Comparison of ENCODE assay signal across 29 cellular contexts in genomic region chr3:123075359-123075758, GRCh38. TPM values are rescaled to one million over a fixed set of nuclear protein-coding genes. Genes with fewer than 3 reads are reported as not detected.
DNase-seq lines count a peak whose midpoint lies in the region; ATAC-seq and TF ChIP-seq lines count a peak whose summit lies in the region.
"Had no signal": no experiment of that assay in that cellular context is flagged by ENCODE, and none has a peak within 500 bp of the region (broad histone marks: within the 10 kb centered on the region; RNA-seq: fewer than 3 reads in every experiment).

No MANE protein-coding gene starts in this region.

- no peak for TF ChIP-seq POLR2A in sigmoid colon (IDR thresholded peaks at IDR 0.05)

- no peak for DNase-seq in activated naive CD4-positive, alpha-beta T cell treated with anti-CD3 and anti-CD28 coated beads, Interleukin-2, amount 50 U/mL, for 72 hours (ENCODE audit: low spot score in 2 of 2)
- no peak for DNase-seq in activated naive CD4-positive, alpha-beta T cell treated with anti-CD3 and anti-CD28 coated beads, Interleukin-2, amount 50 U/mL, for 16 hours
- DNase-seq in OCI-M1 (lab: John Stamatoyannopoulos, UW) (peak; percentile 24), chondrocyte (ENCODE audit: low spot score) (no peak), sigmoid colon (no peak), NCI-H146 treated with DMSO at 0.1 percent for 48 hours (lab: John Stamatoyannopoulos, UW; ENCODE audit: unreplicated experiment) (no peak), left colon (no peak)
- DNase-seq: activated CD4-positive, alpha-beta T cell treated with anti-CD3 and anti-CD28 coated beads for 4 hours; activated naive CD4-positive, alpha-beta T cell treated with anti-CD3 and anti-CD28 coated beads for 36 hours; activated T-cell treated with anti-CD3 and anti-CD28 coated beads for 4 hours; brain microvascular endothelial cell; C1 segment of cervical spinal cord; dermis blood vessel endothelial cell; DMS53; erythroblast; heart right ventricle; NCI-H1694 treated with DMSO at 0.1 percent for 48 hours; NCI-H446 treated with DMSO at 0.1 percent for 48 hours; stimulated activated naive CD4-positive, alpha-beta T cell treated with Interleukin-2 at 50 U/mL for 16 hours; upper lobe of left lung had no signal

- H3K36me3 ChIP-seq in sigmoid colon = no peaks in the 10 kb centered on the region
- H3K36me3 ChIP-seq: brain microvascular endothelial cell, HAP-1, heart right ventricle, upper lobe of left lung had no signal

- H3K4me1 ChIP-seq in sigmoid colon = peaks cover 0 to 57% (median 49%) of the 10 kb centered on the region in 4 donors
- H3K4me1 ChIP-seq: HAP-1 had no signal

- intact Hi-C loops in sigmoid colon (cut with DNase I) (no loop called here), left colon (cut with DNase I, micrococcal nuclease) (no loop called here)

- no peak for TF ChIP-seq EP300 in sigmoid colon (IDR thresholded peaks at IDR 0.05)

- H3K4me1 Mint-ChIP-seq in chondrocyte (ENCODE audit: low read depth) = peaks cover 92% of the 10 kb centered on the region

- H3K4me3 ChIP-seq in sigmoid colon = no peak overlapping the region
- H3K4me3 ChIP-seq: HAP-1, heart right ventricle, upper lobe of left lung had no signal

- no peaks in the 10 kb centered on the region for H3K9me3 ChIP-seq in sigmoid colon
- H3K9me3 ChIP-seq: HAP-1, heart right ventricle, upper lobe of left lung had no signal

- no peak for TF ChIP-seq CTCF in chondrocyte (IDR thresholded peaks at IDR 0.05)
- no peak for TF ChIP-seq CTCF in sigmoid colon (IDR thresholded peaks at IDR 0.05)

- peak overlapping the region; percentile 69 to 79 (median 76) for H3K27ac ChIP-seq in sigmoid colon
- H3K27ac ChIP-seq: brain microvascular endothelial cell had no signal

- H3K27ac Mint-ChIP-seq in activated naive CD4-positive, alpha-beta T cell treated with anti-CD3 and anti-CD28 coated beads, Interleukin-2, amount 50 U/mL, for 72 hours = peak overlapping the region; percentile 13 to 62
- peak overlapping the region; percentile 71 for H3K27ac Mint-ChIP-seq in chondrocyte (ENCODE audit: unreplicated experiment)
- H3K27ac Mint-ChIP-seq: activated naive CD4-positive, alpha-beta T cell treated with anti-CD3 and anti-CD28 coated beads for 36 hours; T-helper 2 cell treated with Interferon-gamma antibody and Interleukin-4, amounts not matched to agents 5 μg/mL and 100 μg/mL, for 36 hours had no signal

- no peaks in the 10 kb centered on the region for H3K9me3 Mint-ChIP-seq in activated naive CD4-positive, alpha-beta T cell treated with anti-CD3 and anti-CD28 coated beads, Interleukin-2, amount 50 U/mL, for 72 hours
- H3K9me3 Mint-ChIP-seq in chondrocyte (ENCODE audit: low read depth) = no peaks in the 10 kb centered on the region
- H3K9me3 Mint-ChIP-seq: activated naive CD4-positive, alpha-beta T cell treated with anti-CD3 and anti-CD28 coated beads for 36 hours; neural crest cell; T-helper 2 cell treated with Interferon-gamma antibody and Interleukin-4, amounts not matched to agents 5 μg/mL and 100 μg/mL, for 36 hours had no signal

- no peaks in the 10 kb centered on the region for H3K27me3 Mint-ChIP-seq in chondrocyte (ENCODE audit: low read depth)

- no peak overlapping the region for H3K4me3 Mint-ChIP-seq in chondrocyte (ENCODE audit: unreplicated experiment)
- H3K4me3 Mint-ChIP-seq: activated naive CD4-positive, alpha-beta T cell treated with anti-CD3 and anti-CD28 coated beads for 36 hours; neural crest cell; T-helper 2 cell treated with Interferon-gamma antibody and Interleukin-4, amounts not matched to agents 5 μg/mL and 100 μg/mL, for 36 hours had no signal

- H3K36me3 Mint-ChIP-seq in activated naive CD4-positive, alpha-beta T cell treated with anti-CD3 and anti-CD28 coated beads, Interleukin-2, amount 50 U/mL, for 72 hours = no peaks in the 10 kb centered on the region
- H3K36me3 Mint-ChIP-seq in chondrocyte (ENCODE audit: low read depth) = peaks cover 2% of the 10 kb centered on the region

- WGBS in sigmoid colon, 2 donors = 93 to 95% methylated on average over 1 of the region's 1 CpG

- ATAC-seq in activated naive CD4-positive, alpha-beta T cell treated with anti-CD3 and anti-CD28 coated beads, Interleukin-2, amount 50 U/mL, for 72 hours = no peak
- ATAC-seq in HG03097 (IDR thresholded peaks at IDR 0.05; ENCODE audit: low FRiP score, unreplicated experiment) (no peak), left colon (no peak)
- ATAC-seq: Right ventricle myocardium inferior had no signal

- no peaks in the 10 kb centered on the region for H3K27me3 ChIP-seq in sigmoid colon
- H3K27me3 ChIP-seq: brain microvascular endothelial cell, heart right ventricle, upper lobe of left lung had no signal

RNA-seq across cellular contexts. Expression of gene PDIA5, which starts 8.5 kb away (rescaled TPM):
- 10 to 100 TPM in 1 of 2 donors, 1 to 10 TPM in 1; 5.5 to 20.0 TPM for total RNA-seq in activated naive CD4-positive, alpha-beta T cell treated with anti-CD3 and anti-CD28 coated beads, Interleukin-2, amount 50 U/mL, for 72 hours
- total RNA-seq in chondrocyte = 82.7 to 129 TPM (median 128 TPM) in 3 replicates
- total RNA-seq in sigmoid colon = 10 to 100 TPM; 13.8 to 15.1 (median 14.2) TPM
- polyA plus RNA-seq in sigmoid colon = 10 to 100 TPM in 2 of 3 donors, 1 to 10 TPM in 1; 4.2 to 23.0 (median 10.8) TPM
- 10 to 100 TPM; 34.7 to 37.7 TPM for total RNA-seq in left colon

RNA-seq across cellular contexts. Expression of gene SEMA5B, which starts 47.8 kb away (rescaled TPM):
- not detected for total RNA-seq in activated naive CD4-positive, alpha-beta T cell treated with anti-CD3 and anti-CD28 coated beads, Interleukin-2, amount 50 U/mL, for 72 hours
- total RNA-seq in chondrocyte = 3.1 to 68.8 TPM (median 68.4 TPM) in 3 replicates
- total RNA-seq in sigmoid colon = under 1 TPM in 3 of 4 donors, not detected in 1; 0.36 to 0.68 (median 0.55) TPM
- polyA plus RNA-seq in sigmoid colon = under 1 TPM in 2 of 3 donors, not detected in 1; 0.52 to 0.69 TPM
- total RNA-seq in left colon = under 1 TPM; 0.15 to 0.59 TPM
- total RNA-seq: activated naive CD4-positive, alpha-beta T cell treated with anti-CD3 and anti-CD28 coated beads for 36 hours; dermis blood vessel endothelial cell; HT-29; MCF 10A; mesenteric fat pad; pulmonary artery endothelial cell had no signal
